In genomic region chr12:27639265-27639664, GRCh38 we compare ENCODE assay signal across 8 cellular contexts. TPM values are rescaled to one million over a fixed set of nuclear protein-coding genes. Genes with fewer than 3 reads are reported as not detected.
"Had no signal": no experiment of that assay in that cellular context is flagged by ENCODE, and none has a peak within 500 bp of the region (broad histone marks: within the 10 kb centered on the region; RNA-seq: fewer than 3 reads in every experiment).

No MANE protein-coding gene starts in this region.

- ATAC-seq: HCT116 had no signal

- H3K9ac ChIP-seq: KMS-11 had no signal

- H3K36me3 ChIP-seq: HAP-1 had no signal

- H3K27ac Mint-ChIP-seq: HFFc6, IgD-negative memory B cell had no signal

- H3K9me3 Mint-ChIP-seq: HFFc6, IgD-negative memory B cell had no signal

- H3K4me3 Mint-ChIP-seq: HFFc6, IgD-negative memory B cell had no signal

- H3K4me1 Mint-ChIP-seq: IgD-negative memory B cell had no signal

- H3K9me3 ChIP-seq: HAP-1 had no signal

- DNase-seq: GOT3, H7, HFFc6, KBM-7 had no signal

- H3K4me2 ChIP-seq: KMS-11 had no signal

- H3K4me3 ChIP-seq: HAP-1 had no signal

- H3K27ac ChIP-seq: KMS-11 had no signal

RNA-seq across cellular contexts. Expression of gene REP15, which starts 57.0 kb away (rescaled TPM):
- polyA plus RNA-seq: IgD-negative memory B cell had no signal
